In the genomic region with DNA sequence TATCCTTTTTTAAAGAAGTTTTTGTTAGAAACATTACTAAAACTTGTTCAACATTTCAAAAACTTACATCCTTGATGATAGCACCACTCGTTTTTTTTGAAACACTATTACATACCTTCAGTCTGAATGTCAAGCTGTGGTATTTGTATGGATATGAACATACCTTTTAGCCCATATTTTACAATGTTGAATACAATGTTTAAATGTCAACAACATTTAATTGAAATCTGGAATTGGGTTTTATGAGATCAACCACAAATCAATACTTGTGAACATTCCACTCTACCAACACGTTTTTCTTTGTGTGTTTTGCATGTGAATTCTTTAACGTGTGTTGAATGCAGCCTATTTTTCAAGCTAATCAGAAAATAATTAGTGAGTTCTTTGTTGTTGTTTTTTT, we compare ENCODE assay signal across 29 cellular contexts. TPM values are rescaled to one million over a fixed set of nuclear protein-coding genes. Genes with fewer than 3 reads are reported as not detected.
"Had no signal": no experiment of that assay in that cellular context is flagged by ENCODE, and none has a peak within 500 bp of the region (broad histone marks: within the 10 kb centered on the region; RNA-seq: fewer than 3 reads in every experiment).

No MANE protein-coding gene starts in this region.

- H2AFZ ChIP-seq: PC-9 had no signal

- H3K27me3 ChIP-seq: Peyer's patch, SJCRH30 had no signal

- FAIRE-seq: K562 had no signal

- H3K4me2 ChIP-seq: KMS-11, PC-9 had no signal

- ATAC-seq: K562, Right ventricle myocardium inferior, SK-N-SH treated with all-trans-retinoic acid at 6 μM for 48 hours had no signal

- H3K4me3 ChIP-seq: K562, PC-9, Peyer's patch, SJCRH30 had no signal

- H3K36me3 Mint-ChIP-seq: IgD-negative memory B cell had no signal

- H3K36me3 ChIP-seq: Peyer's patch, SJCRH30 had no signal

- H3K4me3 Mint-ChIP-seq: IgD-negative memory B cell had no signal

- H3K27ac Mint-ChIP-seq: IgD-negative memory B cell had no signal

- H3K4me1 ChIP-seq: SJCRH30 had no signal

- H3K27ac ChIP-seq: KMS-11, PC-9, SJCRH30 had no signal

- DNase-seq: Kasumi-1; MM.1S; MV-4-11; NCI-H1092; NCI-H1105 treated with DMSO at 0.1 percent for 48 hours; NCI-H1417 treated with DMSO at 0.1 percent for 48 hours; NCI-H146; NCI-H1694 treated with DMSO at 0.1 percent for 48 hours; NCI-H1930; NCI-H2081; NCI-H2107; NCI-H2227 treated with DMSO at 0.1 percent for 48 hours; NCI-H510A; NCI-H524 treated with DMSO at 0.1 percent for 48 hours; NCI-H69; NCI-H774; NK-92 treated with Interleukin-12 subunit alpha and Interleukin-12 subunit beta, amount 100 ng/mL, for 24 hours; PC-9; Peyer's patch; SHP77 treated with DMSO at 0.1 percent for 48 hours; SJCRH30; T-helper 1 cell had no signal

RNA-seq across cellular contexts. Expression of a gene that starts 4.7 kb away (rescaled TPM):
- total RNA-seq: HT1080, K562, OCI-LY7, SJCRH30 had no signal
- polyA plus RNA-seq: IgD-negative memory B cell had no signal
